8 cellular contexts compared by ENCODE assay signal in genomic region chr10:22690614-22691431, GRCh38. TPM values are rescaled to one million over a fixed set of nuclear protein-coding genes. Genes with fewer than 3 reads are reported as not detected.
DNase-seq lines count a peak whose midpoint lies in the region; ATAC-seq and TF ChIP-seq lines count a peak whose summit lies in the region.

No MANE protein-coding gene starts in this region.

- BruUV-seq in Calu3 (replicated peaks; lab: Mats Ljungman, UMichigan) = no TSS peak

- CTCF ChIA-PET in Calu3 (lab: Charles Lee) (interaction anchor here (0.6 kb wide), 1 partner anchor 9 kb away, joined by 3 read pairs; no protein-coding TSS in a partner anchor), WTC11 (lab: Charles Lee) (interaction anchor here (0.6 to 1.5 kb wide), 4 partner anchors 10 to 117 kb away, joined by 3 to 5 read pairs (median 3); no protein-coding TSS in a partner anchor)

- intact Hi-C loops in Calu3 (cut with micrococcal nuclease; ENCODE audit: unreplicated experiment) = no loop called here

- H3K4me1 Mint-ChIP-seq in Calu3 (ENCODE audit: low read depth, unreplicated experiment) (peaks cover 23% of the 10 kb centered on the region), WTC11 (peaks cover 67% of the 10 kb centered on the region), immature natural killer cell (peaks cover 94 to 100% of the 10 kb centered on the region in 2 donors)

- ATAC-seq in HG02678 (IDR thresholded peaks at IDR 0.05; ENCODE audit: unreplicated experiment) (peak; percentile 60), WTC11 (peak; percentile 80), SK-N-SH treated with all-trans-retinoic acid at 6 μM for 48 hours (no peak)

- TF ChIP-seq CTCF in Calu3 (IDR thresholded peaks at IDR 0.05; ENCODE audit: unreplicated experiment) = no peak
- TF ChIP-seq CTCF in WTC11 (IDR thresholded peaks at IDR 0.05) = no peak

- POLR2A ChIA-PET in WTC11 (lab: Charles Lee) = interaction anchor here (1.0 kb wide), 1 partner anchor 10 kb away, joined by 3 read pairs; no protein-coding TSS in a partner anchor

- no peak for DNase-seq in Calu3
- DNase-seq in WTC11 (ENCODE audit: low spot score) = no peak
- no peak for DNase-seq in immature natural killer cell
- no peak for DNase-seq in NCI-H187 treated with DMSO at 0.1 percent for 48 hours (lab: John Stamatoyannopoulos, UW)
- no peak for DNase-seq in DMS79 treated with DMSO at 0.1 percent for 48 hours (lab: John Stamatoyannopoulos, UW)
- no peak for DNase-seq in activated effector memory CD4-positive, alpha-beta T cell treated with anti-CD3 and anti-CD28 coated beads, Interleukin-2, amount 50 U/mL, for 16 hours

- H3K36me3 Mint-ChIP-seq in Calu3 (ENCODE audit: insufficient read depth, unreplicated experiment) = no peaks in the 10 kb centered on the region
- H3K36me3 Mint-ChIP-seq in WTC11 = peaks cover 29% of the 10 kb centered on the region
- peaks cover 0 to 5% (median 0%) of the 10 kb centered on the region in 3 donors for H3K36me3 Mint-ChIP-seq in immature natural killer cell

- H3K27ac Mint-ChIP-seq in Calu3 (ENCODE audit: unreplicated experiment) = peak overlapping the region; percentile 37
- peak overlapping the region; percentile 70 for H3K27ac Mint-ChIP-seq in WTC11
- peak overlapping the region; percentile 71 to 94 (median 86) for H3K27ac Mint-ChIP-seq in immature natural killer cell

- H3K27me3 Mint-ChIP-seq in Calu3 (ENCODE audit: unreplicated experiment) (no peaks in the 10 kb centered on the region), WTC11 (ENCODE audit: low read depth) (no peaks in the 10 kb centered on the region; the same call in 1 of the 2 replicates), immature natural killer cell (ENCODE audit: low read depth in 3 of 3) (no peaks in the 10 kb centered on the region)

- H3K4me3 Mint-ChIP-seq in Calu3 (ENCODE audit: low read depth, unreplicated experiment) (peak overlapping the region; percentile 21), WTC11 (peak overlapping the region; percentile 25; the same call in 1 of the 2 replicates), immature natural killer cell (peak overlapping the region; percentile 21 to 65 (median 39))

- H3K9me3 Mint-ChIP-seq in Calu3 (ENCODE audit: low read depth, unreplicated experiment) (no peaks in the 10 kb centered on the region), WTC11 (peaks cover 26% of the 10 kb centered on the region), immature natural killer cell (no peaks in the 10 kb centered on the region)

TF ChIP-seq in WTC11, 78 proteins besides CTCF, POLR2A, EP300 and RAD21:
- TF ChIP-seq MAX (CRISPR knock-in tag; IDR thresholded peaks at IDR 0.05) (0 out of 2 replicates have a peak, but pooled peaks have one; percentile 29), EMX1 (CRISPR knock-in tag; IDR thresholded peaks at IDR 0.05) (no peak)
TF ChIP-seq in WTC11: peak in this region for 1.

TF ChIP-seq in SK-N-SH treated with all-trans-retinoic acid at 6 μM for 48 hours, 23 proteins besides CTCF, POLR2A, EP300 and RAD21:
- no peak for TF ChIP-seq TSHZ2 (CRISPR knock-in tag; IDR thresholded peaks at IDR 0.05)
- TF ChIP-seq ZNF565 (CRISPR knock-in tag; conservative IDR thresholded peaks at IDR 0.05; ENCODE audit: low read depth) = no peak
- TF ChIP-seq ZFP30 (CRISPR knock-in tag; IDR thresholded peaks at IDR 0.05) = no peak
- TF ChIP-seq ZC3H10 (CRISPR knock-in tag; IDR thresholded peaks at IDR 0.05) = no peak
- TF ChIP-seq PPARA (CRISPR knock-in tag; IDR thresholded peaks at IDR 0.05; ENCODE audit: borderline replicate concordance) = no peak
- TF ChIP-seq RARB (CRISPR knock-in tag; IDR thresholded peaks at IDR 0.05) = no peak
- TF ChIP-seq ZFP3 (CRISPR knock-in tag; IDR thresholded peaks at IDR 0.05) = no peak
- TF ChIP-seq CREB5 (CRISPR knock-in tag; IDR thresholded peaks at IDR 0.05; ENCODE audit: low read depth) = no peak
- TF ChIP-seq ZNF70 (CRISPR knock-in tag; IDR thresholded peaks at IDR 0.05) = no peak
- no peak for TF ChIP-seq GLIS3 (CRISPR knock-in tag; IDR thresholded peaks at IDR 0.05)
- TF ChIP-seq CSRNP3 (CRISPR knock-in tag; IDR thresholded peaks at IDR 0.05) = no peak
- TF ChIP-seq SNAI2 (CRISPR knock-in tag; IDR thresholded peaks at IDR 0.05) = no peak
- TF ChIP-seq CSDC2 (CRISPR knock-in tag; IDR thresholded peaks at IDR 0.05) = no peak
- no peak for TF ChIP-seq ISL1 (CRISPR knock-in tag; IDR thresholded peaks at IDR 0.05)
- TF ChIP-seq ZNF8 (CRISPR knock-in tag; IDR thresholded peaks at IDR 0.05) = no peak
- TF ChIP-seq TOX (CRISPR knock-in tag; IDR thresholded peaks at IDR 0.05; ENCODE audit: borderline replicate concordance) = no peak
- no peak for TF ChIP-seq POU6F1 (CRISPR knock-in tag; IDR thresholded peaks at IDR 0.05; ENCODE audit: borderline replicate concordance, low read depth)

RNA-seq across cellular contexts. Expression of gene PIP4K2A, which starts 23.6 kb away (rescaled TPM):
- total RNA-seq in Calu3 (2022) (22.7 and 24.2 TPM in 2 replicates), WTC11 (2021) (37.8 to 47.5 TPM (median 44.5 TPM) in 3 replicates)
- 100 to 1,000 TPM in 1 of 3 donors, 10 to 100 TPM in 2; 62.9 to 138 (median 80.3) TPM for polyA plus RNA-seq in immature natural killer cell
